In the genomic region with DNA sequence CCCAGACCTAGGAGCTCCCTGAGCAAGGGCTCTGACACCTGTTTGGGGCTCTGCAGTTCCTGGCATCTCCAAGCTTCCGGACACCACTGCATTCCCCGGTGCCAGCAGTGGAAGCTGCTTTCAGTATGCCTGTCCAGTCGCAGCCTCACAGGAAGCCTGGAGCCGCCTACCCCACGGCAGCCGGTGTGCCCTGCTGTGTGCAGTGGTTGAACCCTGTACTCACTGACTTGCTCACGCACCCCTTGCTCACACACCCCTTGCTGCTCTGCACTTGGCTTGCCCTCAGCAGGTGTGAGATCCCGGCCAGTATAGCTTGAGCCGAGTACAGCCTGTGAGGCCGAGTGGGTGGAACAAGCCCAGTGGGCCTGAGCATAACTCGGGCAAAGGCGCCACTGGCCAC, we compare ENCODE assay signal across 25 cellular contexts.
DNase-seq lines count a peak whose midpoint lies in the region; ATAC-seq, FAIRE-seq and TF ChIP-seq lines count a peak whose summit lies in the region.
"Had no signal": no experiment of that assay in that cellular context is flagged by ENCODE, and none has a peak within 500 bp of the region (broad histone marks: within the 10 kb centered on the region; RNA-seq: fewer than 3 reads in every experiment).

No MANE protein-coding gene starts in this region.

- POLR2A ChIA-PET in activated CD4-positive, alpha-beta T cell treated with anti-CD3 and anti-CD28 coated beads, Interleukin-2, amount 10 ng/mL, durations not matched to agents 7 days and 5 days (lab: Charles Lee), result no interaction called here

- ATAC-seq in RWPE2 (ENCODE audit: low read depth), result no peak
- ATAC-seq in left lobe of liver, result peak; percentile 62
- peak; percentile 17 for ATAC-seq in upper lobe of right lung

- no peaks in the 10 kb centered on the region for H3K27me3 Mint-ChIP-seq in activated CD4-positive, alpha-beta T cell treated with anti-CD3 and anti-CD28 coated beads, Interleukin-2, amount 10 ng/mL, durations not matched to agents 7 days and 5 days
- no peaks in the 10 kb centered on the region for H3K27me3 Mint-ChIP-seq in activated CD4-positive, alpha-beta T cell treated with anti-CD3 and anti-CD28 coated beads, Interleukin-2, amount 10 ng/mL, durations not matched to agents 24 days and 14 days
- H3K27me3 Mint-ChIP-seq: B cell; CD4-positive, CD25-positive, alpha-beta regulatory T cell had no signal

- H3K4me3 Mint-ChIP-seq in activated CD4-positive, alpha-beta T cell treated with anti-CD3 and anti-CD28 coated beads, Interleukin-2, amount 10 ng/mL, durations not matched to agents 7 days and 5 days, result no peak overlapping the region
- no peak overlapping the region for H3K4me3 Mint-ChIP-seq in activated CD4-positive, alpha-beta T cell treated with anti-CD3 and anti-CD28 coated beads, Interleukin-2, amount 10 ng/mL, durations not matched to agents 24 days and 14 days
- H3K4me3 Mint-ChIP-seq: B cell had no signal

- no peak for TF ChIP-seq POLR2A in GM12892 (IDR thresholded peaks at IDR 0.05; ENCODE audit: low read depth, low read length)

- H3K27me3 ChIP-seq in RWPE2 (ENCODE audit: insufficient read depth, poor library complexity, severe bottlenecking) (no peaks in the 10 kb centered on the region), upper lobe of right lung (no peaks in the 10 kb centered on the region)
- H3K27me3 ChIP-seq: MG63, SJSA1 had no signal

- intact Hi-C loops in activated CD4-positive, alpha-beta T cell treated with anti-CD3 and anti-CD28 coated beads, Interleukin-2, amount 10 ng/mL, durations not matched to agents 24 days and 14 days (cut with micrococcal nuclease), result no loop called here
- intact Hi-C loops in upper lobe of right lung (cut with DNase I), result no loop called here

- H3K9me3 Mint-ChIP-seq in activated CD4-positive, alpha-beta T cell treated with anti-CD3 and anti-CD28 coated beads, Interleukin-2, amount 10 ng/mL, durations not matched to agents 7 days and 5 days, result no peaks in the 10 kb centered on the region
- no peaks in the 10 kb centered on the region for H3K9me3 Mint-ChIP-seq in activated CD4-positive, alpha-beta T cell treated with anti-CD3 and anti-CD28 coated beads, Interleukin-2, amount 10 ng/mL, durations not matched to agents 24 days and 14 days
- H3K9me3 Mint-ChIP-seq: CD4-positive, CD25-positive, alpha-beta regulatory T cell had no signal

- no peak overlapping the region for H3K4me3 ChIP-seq in RWPE2 (ENCODE audit: severe bottlenecking)
- H3K4me3 ChIP-seq in upper lobe of right lung, result no peak overlapping the region
- H3K4me3 ChIP-seq: MG63, PC-9, SJSA1 had no signal

- H3K36me3 ChIP-seq in RWPE2 (ENCODE audit: low read depth) (peaks cover 52% of the 10 kb centered on the region), upper lobe of right lung (peaks cover 14% of the 10 kb centered on the region)
- H3K36me3 ChIP-seq: SJSA1 had no signal

- CTCF ChIA-PET in activated CD4-positive, alpha-beta T cell treated with anti-CD3 and anti-CD28 coated beads, Interleukin-2, amount 10 ng/mL, durations not matched to agents 7 days and 5 days (lab: Charles Lee), result no interaction called here

- H3K4me1 ChIP-seq in RWPE2 (ENCODE audit: insufficient read depth, poor library complexity, severe bottlenecking), result no peaks in the 10 kb centered on the region
- no peaks in the 10 kb centered on the region for H3K4me1 ChIP-seq in upper lobe of right lung
- H3K4me1 ChIP-seq: SJSA1 had no signal

- peaks cover 25% of the 10 kb centered on the region for H3K36me3 Mint-ChIP-seq in activated CD4-positive, alpha-beta T cell treated with anti-CD3 and anti-CD28 coated beads, Interleukin-2, amount 10 ng/mL, durations not matched to agents 7 days and 5 days (ENCODE audit: low read depth)
- H3K36me3 Mint-ChIP-seq in activated CD4-positive, alpha-beta T cell treated with anti-CD3 and anti-CD28 coated beads, Interleukin-2, amount 10 ng/mL, durations not matched to agents 24 days and 14 days (ENCODE audit: low read depth), result peaks cover 20% of the 10 kb centered on the region

- H3K27ac ChIP-seq in RWPE2 (ENCODE audit: poor library complexity, severe bottlenecking) (no peak overlapping the region), upper lobe of right lung (no peak overlapping the region)
- H3K27ac ChIP-seq: 22Rv1, PC-9, SJSA1 had no signal

- peaks cover 2% of the 10 kb centered on the region for H3K4me1 Mint-ChIP-seq in activated CD4-positive, alpha-beta T cell treated with anti-CD3 and anti-CD28 coated beads, Interleukin-2, amount 10 ng/mL, durations not matched to agents 7 days and 5 days
- H3K4me1 Mint-ChIP-seq in activated CD4-positive, alpha-beta T cell treated with anti-CD3 and anti-CD28 coated beads, Interleukin-2, amount 10 ng/mL, durations not matched to agents 24 days and 14 days, result no peaks in the 10 kb centered on the region
- H3K4me1 Mint-ChIP-seq: B cell had no signal

- TF ChIP-seq CTCF in RWPE2 (IDR thresholded peaks at IDR 0.05; ENCODE audit: poor library complexity, severe bottlenecking), result no peak
- TF ChIP-seq CTCF in upper lobe of right lung (IDR thresholded peaks at IDR 0.05), result no peak

- peak overlapping the region; percentile 46 for H3K27ac Mint-ChIP-seq in activated CD4-positive, alpha-beta T cell treated with anti-CD3 and anti-CD28 coated beads, Interleukin-2, amount 10 ng/mL, durations not matched to agents 7 days and 5 days
- H3K27ac Mint-ChIP-seq in activated CD4-positive, alpha-beta T cell treated with anti-CD3 and anti-CD28 coated beads, Interleukin-2, amount 10 ng/mL, durations not matched to agents 24 days and 14 days, result no peak overlapping the region
- H3K27ac Mint-ChIP-seq: B cell; CD4-positive, CD25-positive, alpha-beta regulatory T cell had no signal

- no peaks in the 10 kb centered on the region for H3K9me3 ChIP-seq in RWPE2 (ENCODE audit: severe bottlenecking)
- H3K9me3 ChIP-seq in upper lobe of right lung, result no peaks in the 10 kb centered on the region
- H3K9me3 ChIP-seq: MG63, SJSA1 had no signal

- no peak for DNase-seq in activated CD4-positive, alpha-beta T cell treated with anti-CD3 and anti-CD28 coated beads, Interleukin-2, amount 10 ng/mL, durations not matched to agents 7 days and 5 days
- DNase-seq in activated CD4-positive, alpha-beta T cell treated with anti-CD3 and anti-CD28 coated beads, Interleukin-2, amount 10 ng/mL, durations not matched to agents 24 days and 14 days, result no peak
- DNase-seq in RWPE2 (ENCODE audit: low spot score), result peak; percentile 28
- DNase-seq in left lobe of liver (ENCODE audit: low spot score), result peak; percentile 80
- DNase-seq in upper lobe of right lung, result no peak
- DNase-seq in GM12892 (ENCODE audit: insufficient read length), result no peak
- DNase-seq in NCI-H2081 (lab: John Stamatoyannopoulos, UW), result no peak
- DNase-seq: CD4-positive, CD25-positive, alpha-beta regulatory T cell; DMS153; KG1; MG63; NCI-H1105 treated with DMSO at 0.1 percent for 48 hours; NCI-H146; NCI-H1930; NCI-H446; NCI-H526; NCI-H82; PC-9; Right ventricle myocardium superior had no signal

- FAIRE-seq in GM12892 (lab: Jason Lieb, UNC), result no peak
- FAIRE-seq: GM18507, H54, HTR-8/SVneo had no signal

Comparison
In these comparisons a context has a peak if more than half of its experiments do, and no peak if none do; other contexts are left out.
1. DNase-seq: peak in RWPE2 (single experiment) and left lobe of liver (single experiment); none in activated CD4-positive, alpha-beta T cell treated with anti-CD3 and anti-CD28 coated beads, Interleukin-2, amount 10 ng/mL, durations not matched to agents 7 days and 5 days (single experiment), activated CD4-positive, alpha-beta T cell treated with anti-CD3 and anti-CD28 coated beads, Interleukin-2, amount 10 ng/mL, durations not matched to agents 24 days and 14 days (single experiment), upper lobe of right lung (single experiment), GM12892 (single experiment) and NCI-H2081 (0 of 2).